In the genomic region with DNA sequence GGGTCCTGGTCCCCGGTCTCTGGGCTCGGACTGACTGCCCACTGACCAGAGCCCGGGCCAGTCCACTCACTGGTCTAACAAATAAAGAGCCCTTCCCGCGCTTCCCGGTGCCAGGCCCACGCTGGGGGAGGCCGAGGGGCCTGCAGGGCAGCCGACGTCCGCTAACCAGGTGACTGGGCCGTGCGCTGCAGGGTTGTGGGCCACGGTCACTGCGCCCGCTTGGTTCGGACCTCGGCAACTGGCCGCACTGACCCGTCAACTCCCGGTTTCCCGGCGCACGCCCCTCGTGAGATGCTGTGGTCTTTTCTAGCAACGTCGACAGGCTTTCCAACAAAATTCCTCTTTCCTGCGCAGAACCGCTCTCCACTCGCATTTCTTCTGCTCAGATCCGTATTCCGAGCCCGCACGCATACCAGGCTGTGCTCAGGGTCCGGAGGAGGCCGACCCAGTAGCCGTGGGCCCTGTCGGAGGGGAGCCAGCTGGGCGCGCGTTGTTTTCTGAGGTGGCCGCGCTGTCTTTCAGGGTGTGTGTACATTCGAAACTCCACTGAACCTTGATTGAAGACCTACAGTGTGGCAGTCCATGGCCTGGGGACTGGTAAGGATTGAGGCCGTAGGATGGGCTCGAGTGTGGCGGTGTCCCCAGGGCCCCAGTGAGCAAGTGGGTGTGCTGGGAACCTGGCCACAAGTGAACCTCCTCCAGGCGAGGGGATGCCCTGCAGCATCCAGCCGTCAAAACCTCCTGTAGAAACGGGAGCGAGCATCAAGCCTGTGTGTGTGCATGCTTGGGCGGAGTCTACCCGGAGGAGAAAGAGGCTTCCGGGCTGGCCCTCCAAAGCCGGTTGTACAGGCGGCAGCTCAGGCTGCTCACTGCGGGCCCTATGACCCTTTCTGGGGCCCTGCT, we compare ENCODE assay signal across 1 cellular context.
TF ChIP-seq lines count a peak whose summit lies in the region.

No MANE protein-coding gene starts in this region.

TF ChIP-seq in HCT116, 20 proteins besides CTCF, POLR2A, EP300 and RAD21 (continued from another document):
- TF ChIP-seq, protein P1, sequence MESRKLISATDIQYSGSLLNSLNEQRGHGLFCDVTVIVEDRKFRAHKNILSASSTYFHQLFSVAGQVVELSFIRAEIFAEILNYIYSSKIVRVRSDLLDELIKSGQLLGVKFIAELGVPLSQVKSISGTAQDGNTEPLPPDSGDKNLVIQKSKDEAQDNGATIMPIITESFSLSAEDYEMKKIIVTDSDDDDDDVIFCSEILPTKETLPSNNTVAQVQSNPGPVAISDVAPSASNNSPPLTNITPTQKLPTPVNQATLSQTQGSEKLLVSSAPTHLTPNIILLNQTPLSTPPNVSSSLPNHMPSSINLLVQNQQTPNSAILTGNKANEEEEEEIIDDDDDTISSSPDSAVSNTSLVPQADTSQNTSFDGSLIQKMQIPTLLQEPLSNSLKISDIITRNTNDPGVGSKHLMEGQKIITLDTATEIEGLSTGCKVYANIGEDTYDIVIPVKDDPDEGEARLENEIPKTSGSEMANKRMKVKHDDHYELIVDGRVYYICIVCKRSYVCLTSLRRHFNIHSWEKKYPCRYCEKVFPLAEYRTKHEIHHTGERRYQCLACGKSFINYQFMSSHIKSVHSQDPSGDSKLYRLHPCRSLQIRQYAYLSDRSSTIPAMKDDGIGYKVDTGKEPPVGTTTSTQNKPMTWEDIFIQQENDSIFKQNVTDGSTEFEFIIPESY (IDR thresholded peaks at IDR 0.05; ENCODE audit: extremely low read depth, insufficient replicate concordance, low read length) = no peak
- TF ChIP-seq EZH2 (IDR thresholded peaks at IDR 0.05) = no peak
- TF ChIP-seq, protein P2, sequence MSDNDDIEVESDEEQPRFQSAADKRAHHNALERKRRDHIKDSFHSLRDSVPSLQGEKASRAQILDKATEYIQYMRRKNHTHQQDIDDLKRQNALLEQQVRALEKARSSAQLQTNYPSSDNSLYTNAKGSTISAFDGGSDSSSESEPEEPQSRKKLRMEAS (IDR thresholded peaks at IDR 0.05) = no peak
- TF ChIP-seq EGR1 (IDR thresholded peaks at IDR 0.05; ENCODE audit: low read depth) = no peak
TF ChIP-seq in HCT116: peak in this region for 0.
